8 cellular contexts compared by ENCODE assay signal in genomic region chr11:64844330-64845124, GRCh38. TPM values are rescaled to one million over a fixed set of nuclear protein-coding genes. Genes with fewer than 3 reads are reported as not detected.
DNase-seq lines count a peak whose midpoint lies in the region; ATAC-seq, FAIRE-seq and TF ChIP-seq lines count a peak whose summit lies in the region.

Gene CDC42BPG, minus strand, starts transcription at chr11:64844653. Its CDS starts 84 bp downstream, at chr11:64844569.

- TF ChIP-seq POLR2A in H1 (IDR thresholded peaks at IDR 0.05; ENCODE audit: control extremely low read depth in 1 of 2, low read depth in 2 of 2, low read length in 2 of 2) = no peak; a peak in 1 of 3 replicates

- H2BK15ac ChIP-seq in H1 (ENCODE audit: low read length) = peak within 1 kb of the TSS; percentile 75; the same call in 1 of the 2 replicates
- no peak within 1 kb of the TSS for H2BK15ac ChIP-seq in mesendoderm (replicated peaks; ENCODE audit: low read depth)

- no peak within 1 kb of the TSS for H3K14ac ChIP-seq in H1 (ENCODE audit: insufficient read length)

- H4K8ac ChIP-seq in H1 (ENCODE audit: extremely low read depth, insufficient read depth, low read length) (peak within 1 kb of the TSS; percentile 17), mesendoderm (ENCODE audit: low read depth, low read length) (no peak within 1 kb of the TSS)

- peak within 1 kb of the TSS in 2 of 3 donors; percentile 69 to 94 for H3K27ac Mint-ChIP-seq in CD4-positive, CD25-positive, alpha-beta regulatory T cell

- H3K4me3 ChIP-seq in CD4-positive, CD25-positive, alpha-beta regulatory T cell (ENCODE audit: low read depth, low read length) = no peak within 1 kb of the TSS
- H3K4me3 ChIP-seq in H1 (ENCODE audit: extremely low read depth in 1 of 4, insufficient read depth in 2 of 4, low read depth in 3 of 4, low read length in 4 of 4) = peak within 1 kb of the TSS; percentile 71 to 94 (median 76)
- H3K4me3 ChIP-seq in mesendoderm (ENCODE audit: low read length) = peak within 1 kb of the TSS; percentile 58
- peak within 1 kb of the TSS; percentile 31 to 51 for H3K4me3 ChIP-seq in tibial artery

- no peaks in the 10 kb centered on the region for H3K9me3 ChIP-seq in CD4-positive, CD25-positive, alpha-beta regulatory T cell (ENCODE audit: control insufficient read depth in 2 of 2, low read length in 2 of 2)
- no peaks in the 10 kb centered on the region for H3K9me3 ChIP-seq in H1 (ENCODE audit: insufficient read depth in 2 of 2, low read depth in 1 of 2, low read length in 1 of 2)
- no peaks in the 10 kb centered on the region for H3K9me3 ChIP-seq in tibial artery

- H3K56ac ChIP-seq in H1 (replicated peaks; ENCODE audit: insufficient read length, low read depth, low read length) = peak within 1 kb of the TSS; percentile 78
- peak within 1 kb of the TSS; percentile 92 for H3K56ac ChIP-seq in mesendoderm (ENCODE audit: low read length)

- no peak for TF ChIP-seq EP300 in H1 (IDR thresholded peaks at IDR 0.05; ENCODE audit: borderline replicate concordance in 1 of 2, low read depth in 2 of 2, low read length in 2 of 2)

- TF ChIP-seq RAD21 in H1 (IDR thresholded peaks at IDR 0.05 in 1 of 2, conservative IDR thresholded peaks at IDR 0.05 in 1 of 2; ENCODE audit: low read depth in 2 of 2, low read length in 2 of 2) = no peak

- peaks cover 0 to 2% of the 10 kb centered on the region in 2 experiments for H4K20me1 ChIP-seq in H1 (replicated peaks in 1 of 2; ENCODE audit: control insufficient read depth in 1 of 2, insufficient read depth in 2 of 2, low read length in 2 of 2)

- H3K18ac ChIP-seq in H1 (ENCODE audit: extremely low read depth, low read length) (peak within 1 kb of the TSS; percentile 93), mesendoderm (ENCODE audit: low read length) (peak within 1 kb of the TSS; percentile 96)

- H3K4ac ChIP-seq in H1 (replicated peaks; ENCODE audit: insufficient read length, low read depth, low read length) = peak within 1 kb of the TSS; percentile 40
- no peak within 1 kb of the TSS for H3K4ac ChIP-seq in mesendoderm (ENCODE audit: low read depth, low read length)

- POLR2A ChIA-PET in H1 (lab: Charles Lee; ENCODE audit: partially characterized antibody) = interaction anchor here (0.6 to 3.1 kb wide), 3 partner anchors 34 to 67 kb away, joined by 3 to 13 read pairs (median 3); partner anchors contain the start of genes MEN1 and SF1

- WGBS in H1 (ENCODE audit: extremely low coverage in 1 of 2, insufficient coverage in 1 of 2, insufficient read length in 1 of 2, insufficient replicate concordance in 2 of 2, low coverage in 1 of 2, low lambda C conversion rate in 2 of 2, missing lambda C conversion rate in 1 of 2), 2 experiments = 1% methylated on average over 50 of the region's 96 CpGs; no CpG with 5 or more reads in 1 of the 2 experiments
- WGBS in mesendoderm (ENCODE audit: extremely low coverage, insufficient coverage, low lambda C conversion rate) = no CpG with 5 or more reads among the region's 96 CpGs

- H3K27me3 ChIP-seq in CD4-positive, CD25-positive, alpha-beta regulatory T cell (ENCODE audit: control insufficient read depth, insufficient read depth, low read length) = no peaks in the 10 kb centered on the region
- H3K27me3 ChIP-seq in H1 (replicated peaks in 1 of 4; ENCODE audit: control insufficient read depth in 3 of 4, extremely low read depth in 1 of 4, insufficient read depth in 3 of 4, low read length in 3 of 4) = no peaks in the 10 kb centered on the region
- H3K27me3 ChIP-seq in mesendoderm (ENCODE audit: insufficient read depth, low read length, poor library complexity) = no peaks in the 10 kb centered on the region
- H3K27me3 ChIP-seq in tibial artery = peaks cover 0 to 5% of the 10 kb centered on the region in 2 donors

- H3K23me2 ChIP-seq in H1 (ENCODE audit: low read depth, low read length) = peaks cover 9% of the 10 kb centered on the region

- peak within 1 kb of the TSS; percentile 77 for H4K5ac ChIP-seq in H1 (ENCODE audit: insufficient read length, low read depth, low read length)
- no peak within 1 kb of the TSS for H4K5ac ChIP-seq in mesendoderm (ENCODE audit: low read length)

- intact Hi-C loops in tibial artery (cut with DNase I; ENCODE audit: low total_unique reads) = no loop called here

- CTCF ChIA-PET in H1 (lab: Charles Lee; ENCODE audit: partially characterized antibody) = interaction anchor here (0.6 to 32.3 kb wide), 7 partner anchors 30 to 168 kb away, joined by 3 to 1058 read pairs (median 7); partner anchors contain the start of genes ARL2, EHD1 and MEN1

- H2BK120ac ChIP-seq in H1 (replicated peaks; ENCODE audit: low read depth, low read length) (no peak within 1 kb of the TSS), mesendoderm (ENCODE audit: low read depth, low read length) (no peak within 1 kb of the TSS)

- peak within 1 kb of the TSS; percentile 71 for H3K27ac ChIP-seq in CD4-positive, CD25-positive, alpha-beta regulatory T cell (ENCODE audit: insufficient read depth, low read length, poor library complexity, severe bottlenecking)
- H3K27ac ChIP-seq in H1 (ENCODE audit: low read depth, low read length) (peak within 1 kb of the TSS; percentile 75; the same call in 1 of the 2 replicates), mesendoderm (ENCODE audit: low read depth, low read length) (peak within 1 kb of the TSS; percentile 28), tibial artery (no peak within 1 kb of the TSS)

- H3K23ac ChIP-seq in H1 (ENCODE audit: insufficient read length) = no peak within 1 kb of the TSS
- peak within 1 kb of the TSS; percentile 66 for H3K23ac ChIP-seq in mesendoderm (ENCODE audit: low read length)

- no peak within 1 kb of the TSS for H2AFZ ChIP-seq in H1 (ENCODE audit: low read length)

- peak; percentile 76 for DNase-seq in CD4-positive, CD25-positive, alpha-beta regulatory T cell
- DNase-seq in NCI-H69 (lab: John Stamatoyannopoulos, UW) (peak; percentile 98), H1 (ENCODE audit: low read depth in 1 of 2, low spot score in 2 of 2) (peak in 1 of 2 experiments; percentile 90), mesendoderm (peak; percentile 91), tibial artery (peak in 1 of 2 donors; percentile 53), NCI-H446 treated with DMSO at 0.1 percent for 48 hours (lab: John Stamatoyannopoulos, UW) (no peak)
- DNase-seq in activated CD4-positive, alpha-beta T cell treated with anti-CD3 and anti-CD28 coated beads, Interleukin-2, amount 50 U/mL, for 48 hours = peak; percentile 62 to 69

- TF ChIP-seq CTCF in H1 (IDR thresholded peaks at IDR 0.05; ENCODE audit: control extremely low read depth in 1 of 3, insufficient read depth in 1 of 3, low read depth in 1 of 3, low read length in 3 of 3) (peak in 2 of 3 experiments; percentile 14 to 35; a peak in 2 of 4 replicates), tibial artery (IDR thresholded peaks at IDR 0.05) (peak; percentile 60 to 61)

- H2AK5ac ChIP-seq in H1 (ENCODE audit: low read depth, low read length) (no peak within 1 kb of the TSS), mesendoderm (ENCODE audit: low read length) (peak within 1 kb of the TSS; percentile 86)

- peak within 1 kb of the TSS; percentile 88 for H4K91ac ChIP-seq in H1 (replicated peaks; ENCODE audit: insufficient read length, low read length)

- H3K9ac ChIP-seq in H1 (replicated peaks in 1 of 4; ENCODE audit: extremely low read depth in 1 of 4, low read depth in 3 of 4, low read length in 3 of 4) (peak within 1 kb of the TSS in 2 of 4 experiments; percentile 37 to 39; a peak in 4 of 7 replicates), mesendoderm (ENCODE audit: low read length) (peak within 1 kb of the TSS; percentile 80)

- peaks cover 41% of the 10 kb centered on the region for H3K4me1 ChIP-seq in CD4-positive, CD25-positive, alpha-beta regulatory T cell (ENCODE audit: control insufficient read depth, insufficient read depth, low read length, poor library complexity, severe bottlenecking)
- H3K4me1 ChIP-seq in H1 (replicated peaks in 1 of 4; ENCODE audit: control insufficient read depth in 3 of 4, insufficient read depth in 4 of 4, low read length in 3 of 4) (peaks cover 0 to 35% (median 23%) of the 10 kb centered on the region in 4 experiments; a peak in 6 of 7 replicates), mesendoderm (ENCODE audit: control insufficient read depth, low read depth, low read length) (peaks cover 11% of the 10 kb centered on the region), tibial artery (peaks cover 0 to 37% (median 24%) of the 10 kb centered on the region in 4 donors)

- H3K36me3 ChIP-seq in CD4-positive, CD25-positive, alpha-beta regulatory T cell (ENCODE audit: control insufficient read depth, insufficient read depth, low read length) = no peaks in the 10 kb centered on the region
- H3K36me3 ChIP-seq in H1 (ENCODE audit: control insufficient read depth in 2 of 4, insufficient read depth in 4 of 4, low read length in 3 of 4) = peaks cover 0 to 2% (median under 1%) of the 10 kb centered on the region in 4 experiments; a peak in 2 of 8 replicates
- no peaks in the 10 kb centered on the region for H3K36me3 ChIP-seq in mesendoderm (ENCODE audit: control insufficient read depth, insufficient read depth, low read length)
- H3K36me3 ChIP-seq in tibial artery = peaks cover 0 to 9% (median 0%) of the 10 kb centered on the region in 3 donors

- ATAC-seq in CD4-positive, CD25-positive, alpha-beta regulatory T cell (ENCODE audit: low read depth in 2 of 2) = peak; percentile 71 to 74
- ATAC-seq in HG02759 (IDR thresholded peaks at IDR 0.05; ENCODE audit: unreplicated experiment) = peak; percentile 40

- peak within 1 kb of the TSS; percentile 75; the same call in 1 of the 2 replicates for H2BK12ac ChIP-seq in H1 (ENCODE audit: low read depth, low read length)

- H3K4me2 ChIP-seq in H1 (ENCODE audit: insufficient read depth in 1 of 2, low read depth in 2 of 2, low read length in 2 of 2) = peak within 1 kb of the TSS; percentile 84 to 91
- H3K4me2 ChIP-seq in mesendoderm (ENCODE audit: low read length) = peak within 1 kb of the TSS; percentile 94

- H2BK20ac ChIP-seq in H1 (ENCODE audit: low read length) = 0 out of 2 replicates have a peak within 1 kb of the TSS, but pooled peaks have one; percentile 34

- FAIRE-seq in H1 (lab: Jason Lieb, UNC) = no peak

- H3K36me3 Mint-ChIP-seq in CD4-positive, CD25-positive, alpha-beta regulatory T cell = peaks cover 1% of the 10 kb centered on the region

- peaks cover 0 to 42% (median 22%) of the 10 kb centered on the region in 4 donors for H3K4me1 Mint-ChIP-seq in CD4-positive, CD25-positive, alpha-beta regulatory T cell

- H2BK5ac ChIP-seq in H1 (ENCODE audit: low read depth, low read length) (peak within 1 kb of the TSS; percentile 82; the same call in 1 of the 2 replicates), mesendoderm (ENCODE audit: low read length) (no peak within 1 kb of the TSS)

- peak within 1 kb of the TSS; percentile 80 to 93 (median 86) for H3K4me3 Mint-ChIP-seq in CD4-positive, CD25-positive, alpha-beta regulatory T cell

- H3K9me3 Mint-ChIP-seq in CD4-positive, CD25-positive, alpha-beta regulatory T cell = no peaks in the 10 kb centered on the region

- H3K79me1 ChIP-seq in H1 (ENCODE audit: low read depth, low read length) = no peaks in the 10 kb centered on the region; the same call in 1 of the 2 replicates
- peaks cover 4% of the 10 kb centered on the region for H3K79me1 ChIP-seq in mesendoderm (ENCODE audit: low read length)

- peaks cover 0 to 3% of the 10 kb centered on the region in 2 experiments; a peak in 1 of 4 replicates for H3K79me2 ChIP-seq in H1 (ENCODE audit: control insufficient read depth in 1 of 2, insufficient read depth in 2 of 2, low read length in 2 of 2)
- no peaks in the 10 kb centered on the region for H3K79me2 ChIP-seq in mesendoderm (ENCODE audit: control insufficient read depth, insufficient read depth, low read length)

- H3K27me3 Mint-ChIP-seq in CD4-positive, CD25-positive, alpha-beta regulatory T cell = peaks cover 8% of the 10 kb centered on the region

RNA-seq across cellular contexts. Expression of gene CDC42BPG, which starts in this region (rescaled TPM):
- total RNA-seq in CD4-positive, CD25-positive, alpha-beta regulatory T cell = 11.6 TPM
- polyA plus RNA-seq in CD4-positive, CD25-positive, alpha-beta regulatory T cell = under 1 TPM in 2 of 4 donors, not detected in 2; 0.11 to 0.13 TPM
- total RNA-seq in H1 (2021; fragmentation: NEBNext Ultra II Directional; extraction: Animal tissue kit (Norgen Biotek cat#: 25700)) = 10.6 and 12.3 TPM in 2 replicates
- 3.7 and 6.7 TPM in 2 replicates for polyA plus RNA-seq in H1 (2011; rRNA removed)
- 5.9 TPM for polyA plus RNA-seq in H1 (2011; cell fraction: cytosol; rRNA removed)
- polyA plus RNA-seq in H1 (2011; cell fraction: nucleus; rRNA removed) = 27.1 TPM
- polyA plus RNA-seq in H1 (2012, experiment 1 of 2) = 6.2 to 12.1 TPM (median 10.3 TPM) in 4 replicates
- 4.7 TPM for polyA plus RNA-seq in H1 (2012, experiment 2 of 2)
- 4.8 TPM for polyA plus RNA-seq in H1 (2013, experiment 1 of 2)
- 3.8 TPM for polyA plus RNA-seq in H1 (2013, experiment 2 of 2)
- polyA minus RNA-seq in H1 (2011; rRNA and poly(A)+ RNA removed) = 4.5 and 4.9 TPM in 2 replicates
- polyA minus RNA-seq in H1 (2011; cell fraction: cytosol; rRNA and poly(A)+ RNA removed) = 7.4 TPM
- 20.2 TPM for polyA minus RNA-seq in H1 (2011; cell fraction: nucleus; rRNA and poly(A)+ RNA removed)
- polyA plus RNA-seq in mesendoderm (2013, experiment 1 of 2) = 3.2 TPM
- 3.4 TPM for polyA plus RNA-seq in mesendoderm (2013, experiment 2 of 2)

Comparison
In these comparisons a context has a peak if more than half of its experiments do, and no peak if none do; other contexts are left out.
1. H3K27ac ChIP-seq: peak in CD4-positive, CD25-positive, alpha-beta regulatory T cell (single experiment), H1 (single experiment) and mesendoderm (single experiment); none in tibial artery (0 of 2).